In the genomic region with DNA sequence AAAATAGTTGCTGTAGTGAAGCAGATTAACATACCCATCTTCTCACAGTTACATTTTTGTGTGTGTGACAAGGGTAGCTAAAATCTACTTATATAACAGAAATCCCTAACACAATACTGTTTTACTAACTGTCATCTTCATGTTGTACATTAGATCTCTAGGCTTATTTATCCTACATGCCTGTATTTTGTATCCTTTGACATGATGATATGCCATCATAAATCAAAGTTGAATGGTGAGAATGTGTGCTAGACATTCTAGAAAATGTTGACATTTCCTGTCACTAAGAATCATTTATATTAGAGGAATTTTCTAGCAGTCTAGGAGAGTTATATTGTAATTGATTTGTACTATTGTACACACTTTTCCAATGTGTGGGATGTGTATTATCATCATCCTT, we compare ENCODE assay signal across 23 cellular contexts. TPM values are rescaled to one million over a fixed set of nuclear protein-coding genes. Genes with fewer than 3 reads are reported as not detected.
DNase-seq lines count a peak whose midpoint lies in the region; ATAC-seq, FAIRE-seq and TF ChIP-seq lines count a peak whose summit lies in the region.
"Had no signal": no experiment of that assay in that cellular context is flagged by ENCODE, and none has a peak within 500 bp of the region (broad histone marks: within the 10 kb centered on the region; RNA-seq: fewer than 3 reads in every experiment).

No MANE protein-coding gene starts in this region.

- no peak overlapping the region for H2AFZ ChIP-seq in GM12878 (ENCODE audit: control insufficient read depth, low read depth, low read length)
- H2AFZ ChIP-seq in neural cell (ENCODE audit: low read depth, low read length): no peak overlapping the region

- no peaks in the 10 kb centered on the region for H3F3A ChIP-seq in neural cell (ENCODE audit: insufficient read depth, low read length, poor library complexity, severe bottlenecking)

- TF ChIP-seq CTCF in GM12878 (IDR thresholded peaks at IDR 0.05 in 2 of 3, conservative IDR thresholded peaks at IDR 0.05 in 1 of 3; ENCODE audit: control insufficient read depth in 2 of 3, extremely low read depth in 1 of 3, insufficient read depth in 1 of 3, low read depth in 3 of 3, low read length in 3 of 3) (no peak), neural cell (IDR thresholded peaks at IDR 0.05; ENCODE audit: poor library complexity, severe bottlenecking) (no peak)

- TF ChIP-seq POLR2A in GM12878 (IDR thresholded peaks at IDR 0.05; ENCODE audit: low read depth, low read length): no peak

- H3K4me1 ChIP-seq in GM12878 (ENCODE audit: control insufficient read depth, insufficient read depth, low read length): no peaks in the 10 kb centered on the region
- H3K4me1 ChIP-seq: BE2C, BLaER1 had no signal

- H4K20me1 ChIP-seq in GM12878 (ENCODE audit: control insufficient read depth, insufficient read depth) (no peaks in the 10 kb centered on the region), neural cell (ENCODE audit: insufficient read depth) (no peaks in the 10 kb centered on the region)
- H4K20me1 ChIP-seq: BLaER1 had no signal

- intact Hi-C loops in GM12878 (cut with micrococcal nuclease; ENCODE audit: unreplicated experiment): no loop called here

- H3K9ac ChIP-seq in GM12878 (ENCODE audit: control insufficient read depth, insufficient read depth, low read length) (no peak overlapping the region), neural cell (ENCODE audit: low read length) (no peak overlapping the region)
- H3K9ac ChIP-seq: BLaER1 had no signal

- in situ Hi-C loops in GM12878 (cut with MboI): loop anchor here (25.0 kb wide), 1 partner anchor 982 kb away; a partner anchor contains a TSS

- H3K9me3 ChIP-seq in GM12878 (replicated peaks; ENCODE audit: control insufficient read depth, insufficient read depth, low read length) (no peaks in the 10 kb centered on the region; the same call in 2 of the 3 replicates), neural cell (ENCODE audit: low read length) (no peaks in the 10 kb centered on the region)
- H3K9me3 ChIP-seq: BE2C, BLaER1 had no signal

- H3K4me2 ChIP-seq in GM12878 (ENCODE audit: control insufficient read depth, insufficient read depth) (no peak overlapping the region), neural cell (ENCODE audit: low read length) (no peak overlapping the region)
- H3K4me2 ChIP-seq: BLaER1 had no signal

- TF ChIP-seq EP300 in GM12878 (IDR thresholded peaks at IDR 0.05; ENCODE audit: borderline replicate concordance in 1 of 2, control insufficient read depth in 1 of 2, low read depth in 2 of 2, low read length in 2 of 2): no peak
- peak; percentile 99 for TF ChIP-seq EP300 in neural cell (conservative IDR thresholded peaks at IDR 0.05; ENCODE audit: poor library complexity, severe bottlenecking)

- SMC1A ChIA-PET in GM12878 (lab: Charles Lee; ENCODE audit: uncharacterized antibody, unreplicated experiment): no interaction called here

- TF ChIP-seq RAD21 in GM12878 (IDR thresholded peaks at IDR 0.05; ENCODE audit: insufficient read depth, low read depth, low read length): no peak
- TF ChIP-seq RAD21 in neural cell (conservative IDR thresholded peaks at IDR 0.05): no peak

- no peaks in the 10 kb centered on the region for H3K9me2 ChIP-seq in neural cell (ENCODE audit: insufficient read depth, low read length)

- peak; percentile 7 for FAIRE-seq in TTC549 (lab: Jason Lieb, UNC)
- FAIRE-seq in GM12878 (lab: Jason Lieb, UNC): peak; percentile 27
- FAIRE-seq: A204.1, G401.6, GM12892, GM18507, GM19239 had no signal

- no peak overlapping the region for H3K4me3 ChIP-seq in GM12878
- no peak overlapping the region for H3K4me3 ChIP-seq in neural cell (ENCODE audit: low read length)
- H3K4me3 ChIP-seq: BLaER1 had no signal

- H3K36me3 ChIP-seq in GM12878 (ENCODE audit: control insufficient read depth in 2 of 2, insufficient read depth in 2 of 2, low read length in 1 of 2) (no peaks in the 10 kb centered on the region), neural cell (ENCODE audit: insufficient read depth, low read length) (no peaks in the 10 kb centered on the region)
- H3K36me3 ChIP-seq: BE2C, BLaER1 had no signal

- POLR2A ChIA-PET in HEK293T (lab: Yijun Ruan, JAX) (no interaction called here), GM12878 (lab: Charles Lee) (interaction anchor here (0.6 kb wide), 1 partner anchor 611 kb away, joined by 3 read pairs; no protein-coding TSS in a partner anchor)

- no peaks in the 10 kb centered on the region for H3K79me2 ChIP-seq in GM12878 (ENCODE audit: control insufficient read depth, insufficient read depth, low read length)
- no peaks in the 10 kb centered on the region for H3K79me2 ChIP-seq in neural cell (replicated peaks; ENCODE audit: insufficient read depth, low read length)

- H3K27me3 ChIP-seq in GM12878 (replicated peaks in 1 of 2; ENCODE audit: control insufficient read depth in 2 of 2, insufficient read depth in 2 of 2, low read length in 1 of 2): no peaks in the 10 kb centered on the region
- no peaks in the 10 kb centered on the region for H3K27me3 ChIP-seq in neural cell (ENCODE audit: insufficient read depth, low read depth, low read length)
- H3K27me3 ChIP-seq: BE2C, BLaER1 had no signal

- DNase-seq in HEK293T (ENCODE audit: extremely low spot score) (no peak), GM12878 (ENCODE audit: low read depth, low spot score) (no peak), ureter (ENCODE audit: low spot score) (no peak)
- no peak for DNase-seq in stimulated activated CD4-positive, alpha-beta T cell treated with anti-CD3 and anti-CD28 coated beads, Interleukin-1b, Interleukin-23, amount 100 ng/mL, for 48 hours
- no peak for DNase-seq in stimulated activated CD4-positive, alpha-beta T cell treated with anti-CD3 and anti-CD28 coated beads, Interleukin-4, amount 100 ng/mL, for 1 hour
- DNase-seq: ACHN; BE2C; C1 segment of cervical spinal cord; CD4-positive, alpha-beta memory T cell; CD4-positive, CD25-positive, alpha-beta regulatory T cell; CD8-positive, alpha-beta memory T cell; COR-L47; DMS79 treated with DMSO at 0.1 percent for 48 hours; GF-D8 had no signal

- no TSS peak for BruUV-seq in GM12878 (replicated peaks; lab: Mats Ljungman, UMichigan)

- no peak overlapping the region for H3K27ac ChIP-seq in GM12878 (ENCODE audit: control insufficient read depth, insufficient read depth)
- no peak overlapping the region for H3K27ac ChIP-seq in neural cell (ENCODE audit: low read length)
- H3K27ac ChIP-seq: 22Rv1, BLaER1 had no signal

- RAD21 ChIA-PET in GM12878 (lab: Charles Lee; ENCODE audit: unreplicated experiment): interaction anchor here (0.6 kb wide), 1 partner anchor 459 kb away, joined by 3 read pairs; no protein-coding TSS in a partner anchor

- ATAC-seq in GM12878: no peak

- CTCF ChIA-PET in HEK293T (lab: Yijun Ruan, JAX) (no interaction called here), GM12878 (lab: Yijun Ruan, JAX) (no interaction called here)

TF ChIP-seq in HEK293T, 16 proteins besides CTCF, POLR2A, EP300 and RAD21 (continues in another document):
- TF ChIP-seq, protein P1, sequence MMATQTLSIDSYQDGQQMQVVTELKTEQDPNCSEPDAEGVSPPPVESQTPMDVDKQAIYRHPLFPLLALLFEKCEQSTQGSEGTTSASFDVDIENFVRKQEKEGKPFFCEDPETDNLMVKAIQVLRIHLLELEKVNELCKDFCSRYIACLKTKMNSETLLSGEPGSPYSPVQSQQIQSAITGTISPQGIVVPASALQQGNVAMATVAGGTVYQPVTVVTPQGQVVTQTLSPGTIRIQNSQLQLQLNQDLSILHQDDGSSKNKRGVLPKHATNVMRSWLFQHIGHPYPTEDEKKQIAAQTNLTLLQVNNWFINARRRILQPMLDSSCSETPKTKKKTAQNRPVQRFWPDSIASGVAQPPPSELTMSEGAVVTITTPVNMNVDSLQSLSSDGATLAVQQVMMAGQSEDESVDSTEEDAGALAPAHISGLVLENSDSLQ (IDR thresholded peaks at IDR 0.05): peak; percentile 17; the same call in 1 of the 2 replicates

TF ChIP-seq in GM12878, 131 proteins besides CTCF, POLR2A, EP300 and RAD21 (continues in another document):
- no peak for TF ChIP-seq TBL1XR1 (IDR thresholded peaks at IDR 0.05; ENCODE audit: low read depth, low read length)
- no peak for TF ChIP-seq POLR2AphosphoS5 (IDR thresholded peaks at IDR 0.05; ENCODE audit: low read length)

TF ChIP-seq in neural cell, 6 proteins besides CTCF, POLR2A, EP300 and RAD21 (continues in another document):
- peak; percentile 99 for TF ChIP-seq POLR2AphosphoS5 (IDR thresholded peaks at IDR 0.05)

RNA-seq across cellular contexts. Expression of a gene that starts 21.5 kb away (rescaled TPM):
- 28.6 and 30.0 TPM in 2 replicates for total RNA-seq in GM12878 (2013; cell fraction: nucleolus; rRNA removed)
- 8.5 and 11.1 TPM in 2 replicates for total RNA-seq in GM12878 (2014; rRNA removed)
- total RNA-seq in GM12878 (2014; rRNA removed; fragmentation: Illumina TruSeq; extraction: Trizol): 6.9 and 11.1 TPM in 2 replicates
- 4.5 and 5.6 TPM in 2 replicates for total RNA-seq in GM12878 (2021)
- polyA plus RNA-seq in GM12878 (2011; ENCODE audit: low read depth): 1.0 TPM
- 4.5 and 8.0 TPM in 2 replicates for polyA plus RNA-seq in GM12878 (2011; rRNA removed)
- polyA plus RNA-seq in GM12878 (2011; cell fraction: cytosol; rRNA removed): 2.9 and 4.3 TPM in 2 replicates
- 2.7 and 2.8 TPM in 2 replicates for polyA plus RNA-seq in GM12878 (2011; cell fraction: nucleus; rRNA removed)
- 0.95 and 1.5 TPM in 2 replicates for polyA plus RNA-seq in GM12878 (2012)
- 5.5 and 7.2 TPM in 2 replicates for polyA plus RNA-seq in GM12878 (2014; fragmentation: Illumina TruSeq; extraction: Trizol)
- polyA plus RNA-seq in GM12878 (2014; fragmentation: Nextera tagmentation; extraction: Ambion mirVana): 1 to 10 TPM; 6.1 to 7.4 TPM
- polyA plus RNA-seq in GM12878 (2014; rRNA removed): 3.3 and 3.8 TPM in 2 replicates
- polyA plus RNA-seq in GM12878 (2016; fragmentation: Nextera tagmentation; extraction: Ambion mirVana): 1 to 10 TPM; 2.3 to 3.3 TPM
- polyA minus RNA-seq in GM12878 (2011; rRNA and poly(A)+ RNA removed): 9.1 TPM in 2 replicates
- polyA minus RNA-seq in GM12878 (2011; cell fraction: cytosol; rRNA and poly(A)+ RNA removed): 1.6 and 2.8 TPM in 2 replicates
- polyA minus RNA-seq in GM12878 (2011; cell fraction: nucleus; rRNA and poly(A)+ RNA removed): 6.6 and 10.2 TPM in 2 replicates
- 0.14 and 0.95 TPM in 2 replicates for polyA plus RNA-seq in neural cell
- polyA minus RNA-seq in neural cell: 1.5 and 2.0 TPM in 2 replicates
- 58.7 TPM for total RNA-seq in ureter
- total RNA-seq: CD8-positive, alpha-beta memory T cell had no signal
- polyA plus RNA-seq: CD4-positive, alpha-beta memory T cell had no signal
